Comparison of ENCODE assay signal across 26 cellular contexts in genomic region chr14:89484445-89484844, GRCh38.
DNase-seq lines count a peak whose midpoint lies in the region; ATAC-seq, FAIRE-seq and TF ChIP-seq lines count a peak whose summit lies in the region.
"Had no signal": no experiment of that assay in that cellular context is flagged by ENCODE, and none has a peak within 500 bp of the region (broad histone marks: within the 10 kb centered on the region; RNA-seq: fewer than 3 reads in every experiment).

No MANE protein-coding gene starts in this region.

- DNase-seq in left cardiac atrium (no peak), heart left ventricle (no peak), SIG-M5 (lab: John Stamatoyannopoulos, UW) (peak; percentile 44), HepG2 (ENCODE audit: low spot score) (no peak), upper lobe of right lung (no peak), vagina (ENCODE audit: extremely low spot score in 2 of 2) (no peak), hippocampal formation (lab: John Stamatoyannopoulos, UW) (no peak), RWPE1 (ENCODE audit: low spot score) (no peak)
- DNase-seq: caudate nucleus; glutamatergic neuron; Kasumi-1; natural killer cell; NCI-H1105 treated with DMSO at 0.1 percent for 48 hours; NCI-H2029 treated with DMSO at 0.1 percent for 48 hours; NCI-H2227 treated with DMSO at 0.1 percent for 48 hours; NCI-H69; retina; stimulated activated CD4-positive, alpha-beta T cell treated with anti-CD3 and anti-CD28 coated beads, Interleukin-4, amount 100 ng/mL, for 1 hour; stimulated activated naive B cell treated with anti-CD40 and anti-IgM and Interleukin-4, amounts not matched to agents 10 μg/mL and 1 μg/mL and 100 μg/mL, for 72 hours; T-helper 9 cell; testis had no signal

- no peaks in the 10 kb centered on the region for H3K79me2 ChIP-seq in HepG2 (ENCODE audit: insufficient read depth, low read length)

- no peak overlapping the region for H3K9ac ChIP-seq in HepG2 (ENCODE audit: insufficient read depth, low read depth, low read length)
- H3K9ac ChIP-seq: BLaER1 treated with 17β-estradiol and CSF1 and Interleukin-3, amounts not matched to agents 10 nM and 100 nM had no signal

- WGBS in heart left ventricle, 4 donors: 92 to 100% (median 94%) methylated on average over 5 of the region's 5 CpGs
- WGBS in HepG2 (ENCODE audit: low lambda C conversion rate): 93% methylated on average over 4 of the region's 5 CpGs

- H3K4me3 ChIP-seq in heart left ventricle (no peak overlapping the region), HepG2 (replicated peaks in 1 of 3; ENCODE audit: insufficient read depth in 1 of 3, low read depth in 2 of 3, low read length in 3 of 3) (no peak overlapping the region), upper lobe of right lung (no peak overlapping the region), vagina (no peak overlapping the region)
- H3K4me3 ChIP-seq: BLaER1 treated with 17β-estradiol and CSF1 and Interleukin-3, amounts not matched to agents 10 nM and 100 nM; GM12878; ovary; testis had no signal

- BruUV-seq in HepG2 (replicated peaks; lab: Mats Ljungman, UMichigan): no TSS peak

- ATAC-seq in left cardiac atrium (peak; percentile 15 to 45), heart left ventricle (no peak), HepG2 (no peak), upper lobe of right lung (peak; percentile 78)
- ATAC-seq: GM12878; stimulated activated naive B cell treated with anti-CD40 and anti-IgM and Interleukin-4, amounts not matched to agents 10 μg/mL and 1 μg/mL and 100 μg/mL, for 72 hours had no signal

- no peak overlapping the region for H2AFZ ChIP-seq in HepG2 (ENCODE audit: low read length)

- no peaks in the 10 kb centered on the region for H3K36me3 ChIP-seq in heart left ventricle
- H3K36me3 ChIP-seq in HepG2 (replicated peaks in 1 of 2; ENCODE audit: control insufficient read depth in 1 of 2, insufficient read depth in 2 of 2, low read length in 2 of 2): no peaks in the 10 kb centered on the region; a peak in 1 of 5 replicates
- no peaks in the 10 kb centered on the region for H3K36me3 ChIP-seq in upper lobe of right lung
- H3K36me3 ChIP-seq in vagina: no peaks in the 10 kb centered on the region
- H3K36me3 ChIP-seq: ovary had no signal

- in situ Hi-C loops in HepG2 (cut with HindIII; ENCODE audit: extremely low pct_ligation_motif_present, low pct_unique_long_range_greater_than_20kb): no loop called here

- CTCF ChIA-PET in HepG2 (lab: Yijun Ruan, JAX; ENCODE audit: low intra/inter-chr PET ratio, low total read pairs): no interaction called here
- CTCF ChIA-PET in RWPE1 (lab: Yijun Ruan, JAX): no interaction called here

- H3K27ac ChIP-seq in heart left ventricle (peak overlapping the region in 1 of 12 donors; percentile 81), HepG2 (ENCODE audit: extremely low read length, insufficient read depth, low read length) (no peak overlapping the region), upper lobe of right lung (no peak overlapping the region), vagina (no peak overlapping the region), RWPE1 (no peak overlapping the region)
- H3K27ac ChIP-seq: BLaER1 treated with 17β-estradiol and CSF1 and Interleukin-3, amounts not matched to agents 10 nM and 100 nM; ovary; testis had no signal

- H3K27me3 ChIP-seq in heart left ventricle (no peaks in the 10 kb centered on the region), HepG2 (ENCODE audit: control insufficient read depth in 1 of 2, insufficient read depth in 2 of 2, low read length in 2 of 2) (no peaks in the 10 kb centered on the region), upper lobe of right lung (no peaks in the 10 kb centered on the region), vagina (no peaks in the 10 kb centered on the region)
- H3K27me3 ChIP-seq: BLaER1 treated with 17β-estradiol and CSF1 and Interleukin-3, amounts not matched to agents 10 nM and 100 nM; ovary; testis had no signal

- no peak for TF ChIP-seq EP300 in HepG2 (IDR thresholded peaks at IDR 0.05; ENCODE audit: low read depth in 2 of 2, low read length in 2 of 2)
- TF ChIP-seq EP300 in HepG2 (CRISPR knock-in tag; IDR thresholded peaks at IDR 0.05; ENCODE audit: borderline replicate concordance): no peak

- intact Hi-C loops in left cardiac atrium (cut with DNase I): no loop called here
- intact Hi-C loops in heart left ventricle (cut with DNase I): no loop called here
- intact Hi-C loops in HepG2 (cut with micrococcal nuclease; ENCODE audit: unreplicated experiment): no loop called here
- intact Hi-C loops in upper lobe of right lung (cut with DNase I): no loop called here
- intact Hi-C loops in vagina (cut with DNase I): no loop called here

- H4K20me1 ChIP-seq in HepG2 (ENCODE audit: insufficient read depth, low read length): no peaks in the 10 kb centered on the region
- H4K20me1 ChIP-seq: BLaER1 treated with 17β-estradiol and CSF1 and Interleukin-3, amounts not matched to agents 10 nM and 100 nM had no signal

- H3K4me1 ChIP-seq in heart left ventricle (peaks cover 0 to 47% (median 1%) of the 10 kb centered on the region in 12 donors), HepG2 (ENCODE audit: insufficient read depth, low read length) (peaks cover 53% of the 10 kb centered on the region), upper lobe of right lung (no peaks in the 10 kb centered on the region), vagina (peaks cover 3% of the 10 kb centered on the region)

- POLR2A ChIA-PET in HepG2 (lab: Yijun Ruan, JAX): no interaction called here
- POLR2A ChIA-PET in RWPE1 (lab: Yijun Ruan, JAX; ENCODE audit: low non-redundant PET): no interaction called here

- no peak for TF ChIP-seq RAD21 in HepG2 (CRISPR knock-in tag; IDR thresholded peaks at IDR 0.05)

- TF ChIP-seq POLR2A in heart left ventricle (IDR thresholded peaks at IDR 0.05): no peak
- TF ChIP-seq POLR2A in HepG2 (IDR thresholded peaks at IDR 0.05; ENCODE audit: insufficient read depth in 1 of 2, low read depth in 2 of 2, low read length in 2 of 2): no peak
- TF ChIP-seq POLR2A in vagina (IDR thresholded peaks at IDR 0.05): no peak

- no peak for TF ChIP-seq CTCF in heart left ventricle (IDR thresholded peaks at IDR 0.05)
- no peak for TF ChIP-seq CTCF in HepG2 (CRISPR knock-in tag; IDR thresholded peaks at IDR 0.05)
- TF ChIP-seq CTCF in upper lobe of right lung (IDR thresholded peaks at IDR 0.05): no peak
- no peak for TF ChIP-seq CTCF in vagina (IDR thresholded peaks at IDR 0.05)
- no peak for TF ChIP-seq CTCF in RWPE1 (conservative IDR thresholded peaks at IDR 0.05; ENCODE audit: low read depth)

- FAIRE-seq in HepG2 (lab: Jason Lieb, UNC): no peak
- FAIRE-seq: astrocyte, GM12878, H54 had no signal

- H3K9me3 ChIP-seq in heart left ventricle (no peaks in the 10 kb centered on the region), HepG2 (ENCODE audit: low read length) (no peaks in the 10 kb centered on the region), upper lobe of right lung (no peaks in the 10 kb centered on the region), vagina (no peaks in the 10 kb centered on the region)
- H3K9me3 ChIP-seq: ovary, testis had no signal

- no peak overlapping the region for H3K4me2 ChIP-seq in HepG2 (ENCODE audit: low read depth, low read length)

TF ChIP-seq in HepG2, 621 proteins besides CTCF, POLR2A, EP300 and RAD21:
- TF ChIP-seq FOXK1 (CRISPR knock-in tag; IDR thresholded peaks at IDR 0.05; ENCODE audit: borderline replicate concordance, low read depth) (no peak), ZNF205 (CRISPR knock-in tag; IDR thresholded peaks at IDR 0.05) (peak; percentile 76; the same call in 1 of the 2 replicates)

Comparison
In these comparisons a context has a peak if more than half of its experiments do, and no peak if none do; other contexts are left out.
1. ATAC-seq: peak in left cardiac atrium (2 of 2) and upper lobe of right lung (single experiment); none in heart left ventricle (0 of 4) and HepG2 (single experiment).